Comparison of ENCODE assay signal across 18 cellular contexts in the genomic region with DNA sequence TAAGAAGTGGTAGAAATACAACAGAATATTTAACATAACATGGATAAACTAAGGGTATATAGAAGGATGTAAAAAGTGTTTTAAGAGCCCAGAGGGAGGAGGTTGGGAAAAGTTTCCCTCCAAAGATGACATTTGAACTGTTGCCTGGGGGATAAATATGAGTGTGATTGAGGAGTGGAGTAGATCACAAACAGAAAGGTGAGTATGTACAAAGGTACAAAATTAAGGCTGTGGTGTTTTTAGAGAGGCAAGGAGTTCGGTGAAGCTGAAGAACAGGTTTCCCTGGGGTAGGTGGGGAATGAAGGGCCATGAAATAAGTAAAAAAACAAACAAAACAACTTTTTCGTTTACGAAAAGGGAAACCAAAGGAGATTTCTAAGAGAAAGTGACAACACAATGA.
"Had no signal": no experiment of that assay in that cellular context is flagged by ENCODE, and none has a peak within 500 bp of the region (broad histone marks: within the 10 kb centered on the region; RNA-seq: fewer than 3 reads in every experiment).

No MANE protein-coding gene starts in this region.

- H3K27me3 ChIP-seq: gastrocnemius medialis, heart left ventricle, neutrophil, tibial artery had no signal

- H3K9ac ChIP-seq: parathyroid adenoma had no signal

- H3K36me3 ChIP-seq: gastrocnemius medialis, heart left ventricle, neutrophil, tibial artery had no signal

- H3K79me2 ChIP-seq: parathyroid adenoma had no signal

- H2AFZ ChIP-seq: parathyroid adenoma had no signal

- H3K9me3 ChIP-seq: gastrocnemius medialis, heart left ventricle, neutrophil, tibial artery had no signal

- H3K27ac ChIP-seq: gastrocnemius medialis, heart left ventricle, neutrophil, parathyroid adenoma, tibial artery had no signal

- DNase-seq: activated CD4-positive, alpha-beta T cell treated with anti-CD3 and anti-CD28 coated beads, Interleukin-2, amount 10 ng/mL, durations not matched to agents 7 days and 5 days; activated CD4-positive, CD25-positive, alpha-beta regulatory T cell; activated CD8-positive, alpha-beta memory T cell treated with anti-CD3 and anti-CD28 coated beads for 24 hours; activated naive CD4-positive, alpha-beta T cell treated with Interleukin-2 at 50 U/mL for 16 hours; activated naive CD8-positive, alpha-beta T cell treated with anti-CD3 and anti-CD28 coated beads, Interleukin-2, amount 50 U/mL, for 24 hours; aorta; endodermal cell; erythroblast; gastrocnemius medialis; heart left ventricle; naive B cell; stimulated activated CD4-positive, alpha-beta T cell treated with anti-CD3 and anti-CD28 coated beads, Interleukin-12 subunit alpha, Interleukin-12 subunit beta, amount 100 ng/mL, for 4 hours; stimulated activated CD4-positive, alpha-beta T cell treated with anti-CD3 and anti-CD28 coated beads, Interleukin-2, amount 100 ng/mL, for 24 hours; T-helper 17 cell; tibial artery had no signal

- H3K4me1 ChIP-seq: gastrocnemius medialis, heart left ventricle, parathyroid adenoma, tibial artery had no signal

- H3K4me3 ChIP-seq: gastrocnemius medialis, heart left ventricle, tibial artery had no signal

- ATAC-seq: activated naive CD8-positive, alpha-beta T cell treated with anti-CD3 and anti-CD28 coated beads, Interleukin-2, amount 50 U/mL, for 24 hours; gastrocnemius medialis; heart left ventricle; stimulated activated memory B cell treated with anti-CD40 and anti-IgM and Interleukin-4, amounts not matched to agents 10 μg/mL and 1 μg/mL and 100 μg/mL, for 72 hours; T-helper 17 cell had no signal
